18 cellular contexts compared by ENCODE assay signal in the genomic region with DNA sequence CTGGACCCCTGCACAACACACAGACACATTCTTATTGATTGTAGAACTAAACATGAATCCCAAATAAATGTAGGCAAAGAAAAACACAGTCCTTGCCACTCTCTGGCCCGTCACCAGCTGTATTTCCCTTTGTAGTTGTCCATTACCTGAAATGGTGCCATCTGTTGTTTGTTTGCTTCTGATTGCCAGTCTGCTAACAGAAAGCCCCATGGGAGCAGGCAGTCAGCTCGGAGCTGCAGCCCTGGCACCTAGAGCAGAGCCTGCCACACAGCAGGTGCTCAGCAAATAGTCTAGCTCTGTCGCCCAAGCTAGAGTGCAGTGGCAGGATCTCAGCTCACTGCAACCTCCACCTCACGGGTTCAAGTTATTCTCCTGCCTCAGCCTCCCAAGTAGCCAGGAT. TPM values are rescaled to one million over a fixed set of nuclear protein-coding genes. Genes with fewer than 3 reads are reported as not detected.
DNase-seq lines count a peak whose midpoint lies in the region; ATAC-seq lines count a peak whose summit lies in the region.
"Had no signal": no experiment of that assay in that cellular context is flagged by ENCODE, and none has a peak within 500 bp of the region (broad histone marks: within the 10 kb centered on the region; RNA-seq: fewer than 3 reads in every experiment).

No MANE protein-coding gene starts in this region.

- ATAC-seq in GM18502 (IDR thresholded peaks at IDR 0.05; ENCODE audit: poor library complexity, unreplicated experiment), result no peak
- ATAC-seq: activated CD8-positive, alpha-beta memory T cell treated with anti-CD3 and anti-CD28 coated beads, Interleukin-2, amount 10 ng/mL, durations not matched to agents 7 days and 5 days; T-helper 17 cell had no signal

- in situ Hi-C loops in G401 (cut with HindIII; ENCODE audit: low sequenced_read_pairs), result no loop called here

- DNase-seq in COLO668 (lab: John Stamatoyannopoulos, UW; ENCODE audit: unreplicated experiment) (peak; percentile 65), G401 (ENCODE audit: low spot score) (peak; percentile 83), NCI-H345 (lab: John Stamatoyannopoulos, UW) (peak; percentile 91), germinal center (ENCODE audit: low spot score) (peak; percentile 37), NCI-H510A treated with DMSO at 0.1 percent for 48 hours (lab: John Stamatoyannopoulos, UW) (no peak), SIG-M5 treated with dmso at 0.1 percent for 504 hours (lab: John Stamatoyannopoulos, UW; ENCODE audit: unreplicated experiment) (no peak)
- no peak for DNase-seq in activated CD4-positive, alpha-beta T cell treated with anti-CD3 and anti-CD28 coated beads, Interleukin-2, amount 50 U/mL, for 48 hours
- DNase-seq: activated CD4-positive, CD25-positive, alpha-beta regulatory T cell; activated CD8-positive, alpha-beta memory T cell treated with anti-CD3 and anti-CD28 coated beads, Interleukin-2, amount 10 ng/mL, durations not matched to agents 7 days and 5 days; activated gamma-delta T cell treated with Interleukin-2 at 50 U/mL for 16 hours; colonic mucosa; foreskin fibroblast; IMR-90; occipital lobe; SHP77; stimulated activated CD4-positive, alpha-beta T cell treated with anti-CD3 and anti-CD28 coated beads, Interleukin-4, amount 100 ng/mL, for 1 hour; T-helper 17 cell had no signal

RNA-seq across cellular contexts. Expression of a gene that starts 28.9 kb away (rescaled TPM):
- total RNA-seq in G401 (2014; rRNA removed; shearing (Covaris generic)), result 1.8 and 4.7 TPM in 2 replicates
- total RNA-seq: IMR-90 had no signal

Comparison
In these comparisons a context has a peak if more than half of its experiments do, and no peak if none do; other contexts are left out.
1. DNase-seq: peak in COLO668 (single experiment), G401 (single experiment), NCI-H345 (single experiment) and germinal center (single experiment); none in NCI-H510A treated with DMSO at 0.1 percent for 48 hours (single experiment), activated CD4-positive, alpha-beta T cell treated with anti-CD3 and anti-CD28 coated beads, Interleukin-2, amount 50 U/mL, for 48 hours (0 of 2) and SIG-M5 treated with dmso at 0.1 percent for 504 hours (single experiment).